21 cellular contexts compared by ENCODE assay signal in the genomic region with DNA sequence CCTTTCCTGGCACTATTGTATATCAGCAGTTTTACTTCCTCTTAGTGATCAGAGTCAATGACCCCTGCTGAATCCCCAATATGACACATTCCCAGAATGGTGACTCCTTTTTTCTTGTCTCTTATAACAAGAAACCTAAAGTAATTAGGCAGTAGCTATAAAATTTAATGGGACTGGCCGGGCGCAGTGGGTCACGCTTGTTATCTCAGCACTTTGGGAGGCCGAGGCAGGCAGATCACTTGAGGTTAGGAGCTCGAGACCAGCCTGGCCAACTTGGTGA. TPM values are rescaled to one million over a fixed set of nuclear protein-coding genes. Genes with fewer than 3 reads are reported as not detected.
DNase-seq lines count a peak whose midpoint lies in the region; ATAC-seq, FAIRE-seq and TF ChIP-seq lines count a peak whose summit lies in the region.
"Had no signal": no experiment of that assay in that cellular context is flagged by ENCODE, and none has a peak within 500 bp of the region (broad histone marks: within the 10 kb centered on the region; RNA-seq: fewer than 3 reads in every experiment).

No MANE protein-coding gene starts in this region.

- intact Hi-C loops in right cardiac atrium (cut with DNase I): no loop called here
- intact Hi-C loops in left ventricle myocardium superior (cut with micrococcal nuclease): no loop called here
- intact Hi-C loops in upper lobe of right lung (cut with DNase I): no loop called here

- H3K9me3 ChIP-seq in right cardiac atrium (ENCODE audit: control insufficient read depth, low read length): no peaks in the 10 kb centered on the region
- no peaks in the 10 kb centered on the region for H3K9me3 ChIP-seq in astrocyte (ENCODE audit: insufficient read depth, low read depth, low read length)
- no peaks in the 10 kb centered on the region for H3K9me3 ChIP-seq in mesenchymal stem cell (ENCODE audit: control insufficient read depth, low read length)
- no peaks in the 10 kb centered on the region for H3K9me3 ChIP-seq in upper lobe of right lung
- H3K9me3 ChIP-seq: sigmoid colon, uterus had no signal

- H3K79me1 ChIP-seq in mesenchymal stem cell (replicated peaks; ENCODE audit: low read length, poor library complexity, severe bottlenecking): no peaks in the 10 kb centered on the region

- H2AFZ ChIP-seq in astrocyte (ENCODE audit: low read depth, low read length) (no peak overlapping the region), mesenchymal stem cell (ENCODE audit: low read depth, low read length) (no peak overlapping the region)

- H4K20me1 ChIP-seq in astrocyte (ENCODE audit: insufficient read depth, low read length): no peaks in the 10 kb centered on the region

- H3K27me3 ChIP-seq in right cardiac atrium (ENCODE audit: control insufficient read depth, insufficient read depth) (no peaks in the 10 kb centered on the region), astrocyte (ENCODE audit: insufficient read depth, low read length) (no peaks in the 10 kb centered on the region), mesenchymal stem cell (ENCODE audit: control insufficient read depth in 1 of 2, insufficient read depth in 1 of 2, low read length in 2 of 2) (no peaks in the 10 kb centered on the region), upper lobe of right lung (no peaks in the 10 kb centered on the region)
- H3K27me3 ChIP-seq: foreskin keratinocyte, sigmoid colon, uterus had no signal

- no peaks in the 10 kb centered on the region for H3K36me3 Mint-ChIP-seq in astrocyte (ENCODE audit: low read depth, unreplicated experiment)
- H3K36me3 Mint-ChIP-seq: activated naive CD4-positive, alpha-beta T cell treated with anti-CD3 and anti-CD28 coated beads, Interleukin-2, amount 50 U/mL, for 72 hours; stimulated activated memory B cell treated with anti-CD40 and anti-IgM and Interleukin-4, amounts not matched to agents 10 μg/mL and 1 μg/mL and 100 μg/mL, for 72 hours had no signal

- H2BK120ac ChIP-seq in mesenchymal stem cell (ENCODE audit: low read depth, low read length): peak overlapping the region; percentile 77

- no peak overlapping the region for H3K4me3 Mint-ChIP-seq in astrocyte (ENCODE audit: unreplicated experiment)
- H3K4me3 Mint-ChIP-seq: activated T-cell treated with anti-CD3 and anti-CD28 coated beads, Interleukin-2, amount 50 U/mL, for 4 hours; stimulated activated memory B cell treated with anti-CD40 and anti-IgM and Interleukin-4, amounts not matched to agents 10 μg/mL and 1 μg/mL and 100 μg/mL, for 72 hours had no signal

- FAIRE-seq in astrocyte (lab: Jason Lieb, UNC): no peak

- H3K4me1 ChIP-seq in right cardiac atrium (ENCODE audit: control insufficient read depth, insufficient read depth, low read length): peaks cover 3% of the 10 kb centered on the region
- H3K4me1 ChIP-seq in astrocyte (ENCODE audit: insufficient read depth, low read length): peaks cover 18% of the 10 kb centered on the region
- H3K4me1 ChIP-seq in mesenchymal stem cell (ENCODE audit: control insufficient read depth, insufficient read depth, low read depth, low read length): peaks cover 8% of the 10 kb centered on the region
- peaks cover 15% of the 10 kb centered on the region for H3K4me1 ChIP-seq in upper lobe of right lung
- H3K4me1 ChIP-seq: sigmoid colon, uterus had no signal

- H4K8ac ChIP-seq in mesenchymal stem cell (ENCODE audit: low read length): no peak overlapping the region

- no peaks in the 10 kb centered on the region for H3K36me3 ChIP-seq in astrocyte (ENCODE audit: insufficient read depth, low read length)
- H3K36me3 ChIP-seq in mesenchymal stem cell (ENCODE audit: control insufficient read depth in 1 of 2, insufficient read depth in 2 of 2, low read depth in 1 of 2, low read length in 2 of 2): no peaks in the 10 kb centered on the region
- no peaks in the 10 kb centered on the region for H3K36me3 ChIP-seq in upper lobe of right lung
- H3K36me3 ChIP-seq: sigmoid colon, uterus had no signal

- peak overlapping the region in 1 of 2 experiments; percentile 88 for H3K4ac ChIP-seq in mesenchymal stem cell (ENCODE audit: low read depth in 1 of 2, low read length in 2 of 2)

- H2AK5ac ChIP-seq in mesenchymal stem cell (ENCODE audit: low read length, severe bottlenecking): peak overlapping the region; percentile 1

- ATAC-seq in right cardiac atrium: no peak
- ATAC-seq in left ventricle myocardium superior: no peak
- ATAC-seq in upper lobe of right lung: no peak
- no peak for ATAC-seq in HG02840 (IDR thresholded peaks at IDR 0.05; ENCODE audit: low FRiP score, unreplicated experiment)
- no peak for ATAC-seq in HG03354 (IDR thresholded peaks at IDR 0.05; ENCODE audit: poor library complexity, severe bottlenecking, unreplicated experiment)
- ATAC-seq: activated naive CD4-positive, alpha-beta T cell treated with anti-CD3 and anti-CD28 coated beads, Interleukin-2, amount 50 U/mL, for 72 hours; activated T-cell treated with anti-CD3 and anti-CD28 coated beads, Interleukin-2, amount 50 U/mL, for 4 hours; stimulated activated memory B cell treated with anti-CD40 and anti-IgM and Interleukin-4, amounts not matched to agents 10 μg/mL and 1 μg/mL and 100 μg/mL, for 72 hours had no signal

- H3K9ac ChIP-seq in astrocyte (ENCODE audit: low read length) (no peak overlapping the region), mesenchymal stem cell (ENCODE audit: low read length) (peak overlapping the region; percentile 1)

- no peak overlapping the region for H3K4me3 ChIP-seq in right cardiac atrium (ENCODE audit: low read length)
- H3K4me3 ChIP-seq in astrocyte (ENCODE audit: insufficient read depth, low read depth, low read length): no peak overlapping the region
- H3K4me3 ChIP-seq in mesenchymal stem cell (ENCODE audit: insufficient read depth in 1 of 2, low read depth in 1 of 2, low read length in 2 of 2): peak overlapping the region in 1 of 2 experiments; percentile 12
- no peak overlapping the region for H3K4me3 ChIP-seq in upper lobe of right lung
- H3K4me3 ChIP-seq: sigmoid colon, SK-N-MC, uterus had no signal

- no peak overlapping the region for H2BK5ac ChIP-seq in mesenchymal stem cell (ENCODE audit: low read depth, low read length, poor library complexity, severe bottlenecking)

- peaks cover 3% of the 10 kb centered on the region for H3K9me3 Mint-ChIP-seq in astrocyte (ENCODE audit: unreplicated experiment)
- H3K9me3 Mint-ChIP-seq: activated naive CD4-positive, alpha-beta T cell treated with anti-CD3 and anti-CD28 coated beads, Interleukin-2, amount 50 U/mL, for 72 hours; activated T-cell treated with anti-CD3 and anti-CD28 coated beads, Interleukin-2, amount 50 U/mL, for 4 hours; stimulated activated memory B cell treated with anti-CD40 and anti-IgM and Interleukin-4, amounts not matched to agents 10 μg/mL and 1 μg/mL and 100 μg/mL, for 72 hours had no signal

- peak overlapping the region; percentile 91 for H3K27ac Mint-ChIP-seq in astrocyte (ENCODE audit: unreplicated experiment)
- H3K27ac Mint-ChIP-seq: activated naive CD4-positive, alpha-beta T cell treated with anti-CD3 and anti-CD28 coated beads, Interleukin-2, amount 50 U/mL, for 72 hours; stimulated activated memory B cell treated with anti-CD40 and anti-IgM and Interleukin-4, amounts not matched to agents 10 μg/mL and 1 μg/mL and 100 μg/mL, for 72 hours had no signal

- WGBS in right cardiac atrium: 97% methylated on average over 5 of the region's 5 CpGs
- WGBS in mesenchymal stem cell: 98% methylated on average over 5 of the region's 5 CpGs

- H3K18ac ChIP-seq in mesenchymal stem cell (ENCODE audit: low read depth in 1 of 2, low read length in 2 of 2): peak overlapping the region in 1 of 2 experiments; percentile 73

- H4K91ac ChIP-seq in mesenchymal stem cell (ENCODE audit: low read length): no peak overlapping the region

- TF ChIP-seq CTCF in astrocyte (IDR thresholded peaks at IDR 0.05; ENCODE audit: insufficient read depth, low read depth, low read length) (no peak), upper lobe of right lung (IDR thresholded peaks at IDR 0.05) (no peak)

- DNase-seq in right cardiac atrium (no peak), left ventricle myocardium superior (no peak), astrocyte (ENCODE audit: low read depth) (no peak), mesenchymal stem cell (no peak), upper lobe of right lung (no peak)
- no peak for DNase-seq in stimulated activated CD4-positive, alpha-beta T cell treated with anti-CD3 and anti-CD28 coated beads, Interleukin-1b, Interleukin-23, amount 100 ng/mL, for 48 hours
- DNase-seq: activated CD4-positive, alpha-beta T cell treated with anti-CD3 and anti-CD28 coated beads, Interleukin-2, amount 50 U/mL, for 48 hours; activated T-cell treated with anti-CD3 and anti-CD28 coated beads, Interleukin-2, amount 50 U/mL, for 4 hours; effector CD8-positive, alpha-beta T cell; GF-D8; Karpas-422; NCI-H1436; NCI-H345 had no signal

- no peaks in the 10 kb centered on the region for H3K79me2 ChIP-seq in astrocyte (ENCODE audit: insufficient read depth, low read length)

- no peak overlapping the region for H3K14ac ChIP-seq in mesenchymal stem cell (ENCODE audit: low read length in 2 of 2)

- H3K27ac ChIP-seq in right cardiac atrium (ENCODE audit: low read length): peak overlapping the region; percentile 94
- H3K27ac ChIP-seq in astrocyte (ENCODE audit: low read depth, low read length): no peak overlapping the region
- peak overlapping the region; percentile 98 for H3K27ac ChIP-seq in mesenchymal stem cell (ENCODE audit: low read length, poor library complexity, severe bottlenecking)
- H3K27ac ChIP-seq in upper lobe of right lung: peak overlapping the region; percentile 76
- H3K27ac ChIP-seq: foreskin keratinocyte, SK-N-MC had no signal

- H3K4me2 ChIP-seq in astrocyte (ENCODE audit: low read length) (peak overlapping the region; percentile 79), mesenchymal stem cell (ENCODE audit: low read length, poor library complexity, severe bottlenecking) (no peak overlapping the region)

- H2BK12ac ChIP-seq in mesenchymal stem cell (ENCODE audit: low read length in 2 of 2): peak overlapping the region; percentile 35 to 99

- peaks cover 17% of the 10 kb centered on the region for H3K4me1 Mint-ChIP-seq in astrocyte (ENCODE audit: low read depth, unreplicated experiment)
- H3K4me1 Mint-ChIP-seq: stimulated activated memory B cell treated with anti-CD40 and anti-IgM and Interleukin-4, amounts not matched to agents 10 μg/mL and 1 μg/mL and 100 μg/mL, for 72 hours had no signal

- peaks cover 5% of the 10 kb centered on the region for H3K27me3 Mint-ChIP-seq in astrocyte (ENCODE audit: low read depth, unreplicated experiment)

- no peak overlapping the region for H3K23ac ChIP-seq in mesenchymal stem cell (ENCODE audit: low read length in 2 of 2)

- no peak overlapping the region for H2BK15ac ChIP-seq in mesenchymal stem cell (ENCODE audit: low read depth, poor library complexity, severe bottlenecking)

RNA-seq across cellular contexts. Expression of gene CDC42BPA, which starts 39.7 kb away (rescaled TPM):
- total RNA-seq in right cardiac atrium (10 to 100 TPM; 34.6 to 38.0 (median 36.8) TPM), left ventricle myocardium superior (37.4 TPM), astrocyte (31.2 and 34.5 TPM in 2 replicates), upper lobe of right lung (41.8 TPM)
- 12.9 TPM for polyA plus RNA-seq in right cardiac atrium
- polyA plus RNA-seq in mesenchymal stem cell (2013, experiment 1 of 2): 23.2 TPM
- 23.2 TPM for polyA plus RNA-seq in mesenchymal stem cell (2013, experiment 2 of 2)
